1 cellular context compared by ENCODE assay signal in the genomic region with DNA sequence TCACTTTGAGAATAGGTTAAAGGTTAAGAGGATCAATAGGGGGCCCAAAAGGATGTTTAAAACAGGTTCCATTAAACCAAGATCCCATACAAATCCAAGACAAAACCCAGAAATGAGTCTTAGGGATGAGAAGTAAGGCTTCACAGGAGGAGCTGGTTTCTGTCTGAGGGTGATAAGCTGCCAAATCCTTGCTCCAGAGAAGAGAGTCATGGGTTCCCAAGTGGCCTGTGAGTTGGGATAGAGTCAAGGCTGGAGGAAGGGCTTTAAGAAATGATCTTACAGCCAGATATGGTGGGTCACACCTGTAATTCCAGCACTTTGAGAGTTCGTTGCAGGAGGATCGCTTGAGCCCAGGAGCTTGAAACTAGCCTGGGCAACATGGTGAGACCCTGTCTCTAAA.
TF ChIP-seq lines count a peak whose summit lies in the region.

No MANE protein-coding gene starts in this region.

TF ChIP-seq in HepG2, 621 proteins besides CTCF, POLR2A, EP300 and RAD21:
- TF ChIP-seq, protein P1, sequence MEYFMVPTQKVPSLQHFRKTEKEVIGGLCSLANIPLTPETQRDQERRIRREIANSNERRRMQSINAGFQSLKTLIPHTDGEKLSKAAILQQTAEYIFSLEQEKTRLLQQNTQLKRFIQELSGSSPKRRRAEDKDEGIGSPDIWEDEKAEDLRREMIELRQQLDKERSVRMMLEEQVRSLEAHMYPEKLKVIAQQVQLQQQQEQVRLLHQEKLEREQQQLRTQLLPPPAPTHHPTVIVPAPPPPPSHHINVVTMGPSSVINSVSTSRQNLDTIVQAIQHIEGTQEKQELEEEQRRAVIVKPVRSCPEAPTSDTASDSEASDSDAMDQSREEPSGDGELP (IDR thresholded peaks at IDR 0.05; ENCODE audit: borderline replicate concordance, low read depth): no peak
- TF ChIP-seq SIN3B (IDR thresholded peaks at IDR 0.05; ENCODE audit: low read length) (no peak), ZNF761 (CRISPR knock-in tag; conservative IDR thresholded peaks at IDR 0.05) (no peak), ZNF225 (CRISPR knock-in tag; IDR thresholded peaks at IDR 0.05) (no peak), ZKSCAN5 (CRISPR knock-in tag; IDR thresholded peaks at IDR 0.05) (no peak), ZKSCAN1 (IDR thresholded peaks at IDR 0.05; ENCODE audit: low read length) (no peak), EEA1 (CRISPR knock-in tag; IDR thresholded peaks at IDR 0.05; ENCODE audit: borderline replicate concordance) (no peak), ESRRA (CRISPR knock-in tag; IDR thresholded peaks at IDR 0.05; ENCODE audit: low read depth) (no peak), TBP (CRISPR knock-in tag; IDR thresholded peaks at IDR 0.05) (no peak), ZNF446 (CRISPR knock-in tag; IDR thresholded peaks at IDR 0.05) (no peak), ZNF382 (CRISPR knock-in tag; IDR thresholded peaks at IDR 0.05; ENCODE audit: borderline replicate concordance) (no peak), FLYWCH1 (CRISPR knock-in tag; IDR thresholded peaks at IDR 0.05) (no peak), PRPF4 (IDR thresholded peaks at IDR 0.05; ENCODE audit: low read depth, low read length, poor library complexity, severe bottlenecking) (no peak), HOXA5 (CRISPR knock-in tag; IDR thresholded peaks at IDR 0.05) (no peak), ZNF143 (CRISPR knock-in tag; IDR thresholded peaks at IDR 0.05) (no peak), ZMAT3 (CRISPR knock-in tag; conservative IDR thresholded peaks at IDR 0.05) (no peak)
- TF ChIP-seq, protein P2, sequence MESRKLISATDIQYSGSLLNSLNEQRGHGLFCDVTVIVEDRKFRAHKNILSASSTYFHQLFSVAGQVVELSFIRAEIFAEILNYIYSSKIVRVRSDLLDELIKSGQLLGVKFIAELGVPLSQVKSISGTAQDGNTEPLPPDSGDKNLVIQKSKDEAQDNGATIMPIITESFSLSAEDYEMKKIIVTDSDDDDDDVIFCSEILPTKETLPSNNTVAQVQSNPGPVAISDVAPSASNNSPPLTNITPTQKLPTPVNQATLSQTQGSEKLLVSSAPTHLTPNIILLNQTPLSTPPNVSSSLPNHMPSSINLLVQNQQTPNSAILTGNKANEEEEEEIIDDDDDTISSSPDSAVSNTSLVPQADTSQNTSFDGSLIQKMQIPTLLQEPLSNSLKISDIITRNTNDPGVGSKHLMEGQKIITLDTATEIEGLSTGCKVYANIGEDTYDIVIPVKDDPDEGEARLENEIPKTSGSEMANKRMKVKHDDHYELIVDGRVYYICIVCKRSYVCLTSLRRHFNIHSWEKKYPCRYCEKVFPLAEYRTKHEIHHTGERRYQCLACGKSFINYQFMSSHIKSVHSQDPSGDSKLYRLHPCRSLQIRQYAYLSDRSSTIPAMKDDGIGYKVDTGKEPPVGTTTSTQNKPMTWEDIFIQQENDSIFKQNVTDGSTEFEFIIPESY (CRISPR knock-in tag; IDR thresholded peaks at IDR 0.05): no peak
- TF ChIP-seq, protein P3, sequence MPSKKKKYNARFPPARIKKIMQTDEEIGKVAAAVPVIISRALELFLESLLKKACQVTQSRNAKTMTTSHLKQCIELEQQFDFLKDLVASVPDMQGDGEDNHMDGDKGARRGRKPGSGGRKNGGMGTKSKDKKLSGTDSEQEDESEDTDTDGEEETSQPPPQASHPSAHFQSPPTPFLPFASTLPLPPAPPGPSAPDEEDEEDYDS (CRISPR knock-in tag; IDR thresholded peaks at IDR 0.05): no peak
- TF ChIP-seq, protein P4, sequence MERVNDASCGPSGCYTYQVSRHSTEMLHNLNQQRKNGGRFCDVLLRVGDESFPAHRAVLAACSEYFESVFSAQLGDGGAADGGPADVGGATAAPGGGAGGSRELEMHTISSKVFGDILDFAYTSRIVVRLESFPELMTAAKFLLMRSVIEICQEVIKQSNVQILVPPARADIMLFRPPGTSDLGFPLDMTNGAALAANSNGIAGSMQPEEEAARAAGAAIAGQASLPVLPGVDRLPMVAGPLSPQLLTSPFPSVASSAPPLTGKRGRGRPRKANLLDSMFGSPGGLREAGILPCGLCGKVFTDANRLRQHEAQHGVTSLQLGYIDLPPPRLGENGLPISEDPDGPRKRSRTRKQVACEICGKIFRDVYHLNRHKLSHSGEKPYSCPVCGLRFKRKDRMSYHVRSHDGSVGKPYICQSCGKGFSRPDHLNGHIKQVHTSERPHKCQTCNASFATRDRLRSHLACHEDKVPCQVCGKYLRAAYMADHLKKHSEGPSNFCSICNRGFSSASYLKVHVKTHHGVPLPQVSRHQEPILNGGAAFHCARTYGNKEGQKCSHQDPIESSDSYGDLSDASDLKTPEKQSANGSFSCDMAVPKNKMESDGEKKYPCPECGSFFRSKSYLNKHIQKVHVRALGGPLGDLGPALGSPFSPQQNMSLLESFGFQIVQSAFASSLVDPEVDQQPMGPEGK (CRISPR knock-in tag; IDR thresholded peaks at IDR 0.05): no peak
